14 cellular contexts compared by ENCODE assay signal in the genomic region with DNA sequence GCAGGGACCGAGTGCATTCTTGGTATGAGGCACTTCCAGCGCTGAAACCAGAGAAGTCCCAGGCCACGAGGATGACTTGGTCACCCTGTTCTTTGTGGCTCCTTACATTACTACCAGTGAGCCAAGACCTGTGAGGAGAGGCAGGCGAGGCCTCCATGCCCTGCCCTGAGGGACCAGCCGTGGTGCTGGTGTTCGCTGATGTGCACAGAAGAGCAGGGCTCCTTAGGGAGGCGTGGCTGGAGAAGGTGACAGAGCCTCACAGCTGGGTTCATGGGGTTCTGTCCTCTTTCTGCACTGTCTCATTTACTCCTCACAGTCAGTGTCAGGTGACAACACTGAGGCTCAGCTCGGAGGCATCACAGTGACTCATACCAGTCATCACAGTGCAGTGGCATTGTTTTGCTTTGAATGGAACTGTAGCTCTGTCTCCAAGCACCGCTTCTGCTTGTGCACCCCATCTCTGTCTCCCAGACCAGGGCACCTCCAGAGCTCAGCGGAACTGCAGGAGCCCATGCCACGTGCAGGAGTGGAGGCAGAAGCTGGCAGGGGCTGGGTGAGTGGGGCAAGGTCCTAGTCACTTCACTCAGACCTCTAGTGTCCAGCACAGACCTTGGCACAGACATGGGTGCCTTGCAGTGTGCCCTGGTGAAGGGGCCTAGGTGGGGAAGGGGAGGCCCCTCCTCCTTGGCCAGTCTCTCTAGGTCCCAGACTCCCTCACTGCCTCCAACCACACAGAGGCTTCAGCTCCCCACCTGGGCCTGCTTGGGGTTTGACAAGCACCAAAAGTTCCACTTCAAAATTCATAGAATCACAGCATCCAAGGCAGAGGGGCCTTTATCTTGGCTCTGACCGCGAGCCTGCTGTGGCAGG.
A peak's percentile ranks its signal among the peaks of the same experiment; 100 is the strongest.
DNase-seq lines count a peak whose midpoint lies in the region; ATAC-seq and TF ChIP-seq lines count a peak whose summit lies in the region.
"Had no signal": no experiment of that assay in that cellular context is flagged by ENCODE, and none has a peak within 500 bp of the region (broad histone marks: within the 10 kb centered on the region; RNA-seq: fewer than 3 reads in every experiment).

No MANE protein-coding gene starts in this region.

- TF ChIP-seq POLR2A in prostate gland (IDR thresholded peaks at IDR 0.05) (no peak), spleen (IDR thresholded peaks at IDR 0.05) (no peak)

- H3K4me1 ChIP-seq in prostate gland (replicated peaks) = no peaks in the 10 kb centered on the region
- H3K4me1 ChIP-seq in spleen = no peaks in the 10 kb centered on the region
- H3K4me1 ChIP-seq: HAP-1 had no signal

- H3K36me3 ChIP-seq in prostate gland = no peaks in the 10 kb centered on the region
- H3K36me3 ChIP-seq in spleen = no peaks in the 10 kb centered on the region
- H3K36me3 ChIP-seq: HAP-1 had no signal

- H3K27ac ChIP-seq in prostate gland = no peak overlapping the region
- no peak overlapping the region for H3K27ac ChIP-seq in spleen

- peak; percentile 48 for DNase-seq in Daoy (ENCODE audit: low read depth)
- peak; percentile 1 for DNase-seq in endothelial cell (ENCODE audit: low spot score)
- peak; percentile 1 for DNase-seq in prostate gland (ENCODE audit: low spot score)
- DNase-seq in pons (ENCODE audit: low spot score) = no peak
- DNase-seq in spleen = no peak
- no peak for DNase-seq in globus pallidus (ENCODE audit: low spot score)
- no peak for DNase-seq in epidermal melanocyte (ENCODE audit: insufficient read length, low spot score)
- DNase-seq: CD4-positive, alpha-beta memory T cell; Kasumi-1; naive B cell; NCI-H2171 treated with DMSO at 0.1 percent for 48 hours; RPMI8226 had no signal

- 71% methylated on average over 13 of the region's 13 CpGs for WGBS in prostate gland
- 57 to 75% (median 67%) methylated on average over 9 to 13 of the region's 13 CpGs for WGBS in spleen, 5 donors

- peak; percentile 52 for ATAC-seq in HG02610 (IDR thresholded peaks at IDR 0.05; ENCODE audit: unreplicated experiment)

- H3K9me3 Mint-ChIP-seq in endothelial cell (ENCODE audit: unreplicated experiment) = no peaks in the 10 kb centered on the region
- H3K9me3 Mint-ChIP-seq: CD4-positive, alpha-beta memory T cell had no signal

- H3K4me3 ChIP-seq in prostate gland (no peak overlapping the region), spleen (no peak overlapping the region)
- H3K4me3 ChIP-seq: HAP-1 had no signal

- no peaks in the 10 kb centered on the region for H3K36me3 Mint-ChIP-seq in endothelial cell (ENCODE audit: low read depth, unreplicated experiment)
- H3K36me3 Mint-ChIP-seq: CD4-positive, alpha-beta memory T cell; naive B cell had no signal

- intact Hi-C loops in prostate gland (cut with DNase I) = no loop called here
- intact Hi-C loops in spleen (cut with DNase I; ENCODE audit: low total_unique reads) = no loop called here

- no peaks in the 10 kb centered on the region for H3K4me1 Mint-ChIP-seq in endothelial cell (ENCODE audit: unreplicated experiment)
- H3K4me1 Mint-ChIP-seq: CD4-positive, alpha-beta memory T cell; naive B cell had no signal

- H3K9me3 ChIP-seq in prostate gland (no peaks in the 10 kb centered on the region), spleen (no peaks in the 10 kb centered on the region)
- H3K9me3 ChIP-seq: HAP-1 had no signal

- no peaks in the 10 kb centered on the region for H3K27me3 ChIP-seq in prostate gland (replicated peaks; ENCODE audit: insufficient read depth)
- H3K27me3 ChIP-seq in spleen (replicated peaks in 1 of 7) = peaks cover 0 to 71% (median 0%) of the 10 kb centered on the region in 7 donors

- H3K27ac Mint-ChIP-seq in endothelial cell (ENCODE audit: unreplicated experiment) = no peak overlapping the region
- H3K27ac Mint-ChIP-seq: CD4-positive, alpha-beta memory T cell; naive B cell had no signal

- H3K27me3 Mint-ChIP-seq in endothelial cell (ENCODE audit: unreplicated experiment) = peaks cover 7% of the 10 kb centered on the region

- H3K4me3 Mint-ChIP-seq in endothelial cell (ENCODE audit: unreplicated experiment) = no peak overlapping the region
- H3K4me3 Mint-ChIP-seq: CD4-positive, alpha-beta memory T cell; naive B cell had no signal

- TF ChIP-seq CTCF in endothelial cell (IDR thresholded peaks at IDR 0.05; ENCODE audit: unreplicated experiment) (no peak), prostate gland (IDR thresholded peaks at IDR 0.05) (no peak), spleen (IDR thresholded peaks at IDR 0.05 in 8 of 11, conservative IDR thresholded peaks at IDR 0.05 in 3 of 11) (no peak)

Comparison
In these comparisons a context has a peak if more than half of its experiments do, and no peak if none do; other contexts are left out.
1. DNase-seq: peak in Daoy (single experiment), endothelial cell (single experiment) and prostate gland (single experiment); none in pons (single experiment), spleen (single experiment), globus pallidus (single experiment) and epidermal melanocyte (single experiment).